In the genomic region with DNA sequence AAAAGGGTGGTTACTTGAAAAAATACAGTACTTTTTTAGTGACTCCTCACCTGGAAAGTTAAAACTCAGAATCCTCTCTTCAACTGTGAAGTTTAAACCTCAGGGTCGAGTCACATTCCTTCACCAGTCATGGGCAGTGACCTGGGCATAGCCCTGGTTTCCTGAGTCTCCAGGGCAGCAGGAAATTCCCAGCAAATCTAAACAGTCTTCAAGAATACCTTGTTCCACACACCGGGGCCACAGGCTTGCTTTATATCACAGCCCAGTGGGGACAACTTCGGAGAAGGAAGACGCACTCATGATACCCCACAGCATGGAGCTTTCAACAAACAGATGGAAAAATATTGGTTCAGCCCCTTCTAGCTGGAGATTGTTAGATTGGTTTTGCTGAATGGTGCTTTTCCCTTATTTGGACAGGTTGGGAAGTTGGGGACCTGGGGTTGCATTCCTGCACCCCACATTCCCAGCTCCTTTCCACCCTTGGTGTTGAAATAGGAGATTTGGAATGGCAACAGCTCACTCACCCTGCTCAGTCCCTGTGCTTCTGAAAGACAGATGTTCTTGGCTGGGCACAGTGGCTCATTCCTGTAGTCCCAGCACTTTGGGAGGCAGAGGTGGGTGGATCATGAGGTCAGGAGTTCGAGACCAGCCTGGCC, we compare ENCODE assay signal across 23 cellular contexts.
A peak's percentile ranks its signal among the peaks of the same experiment; 100 is the strongest.
DNase-seq lines count a peak whose midpoint lies in the region; ATAC-seq, FAIRE-seq and TF ChIP-seq lines count a peak whose summit lies in the region.
"Had no signal": no experiment of that assay in that cellular context is flagged by ENCODE, and none has a peak within 500 bp of the region (broad histone marks: within the 10 kb centered on the region; RNA-seq: fewer than 3 reads in every experiment).

No MANE protein-coding gene starts in this region.

- TF ChIP-seq POLR2A in HepG2 (IDR thresholded peaks at IDR 0.05; ENCODE audit: insufficient read depth in 1 of 2, low read depth in 2 of 2, low read length in 2 of 2) (no peak), right lobe of liver (IDR thresholded peaks at IDR 0.05) (no peak)

- no peak overlapping the region for H2BK120ac ChIP-seq in mesenchymal stem cell (ENCODE audit: low read depth, low read length)

- BruUV-seq in HepG2 (replicated peaks; lab: Mats Ljungman, UMichigan) = no TSS peak

- WGBS in HepG2 (ENCODE audit: low lambda C conversion rate) = 79% methylated on average over 5 of the region's 5 CpGs
- WGBS in right lobe of liver (ENCODE audit: insufficient coverage, low coverage, low lambda C conversion rate, missing lambda C conversion rate) = 60% methylated on average over 3 of the region's 5 CpGs
- 56% methylated on average over 3 of the region's 5 CpGs for WGBS in mesenchymal stem cell

- H4K91ac ChIP-seq in mesenchymal stem cell (ENCODE audit: low read length) = no peak overlapping the region

- POLR2A ChIA-PET in HepG2 (lab: Yijun Ruan, JAX) = interaction anchor here (1.5 kb wide), 1 partner anchor 10 kb away, joined by 4 read pairs; no protein-coding TSS in a partner anchor

- TF ChIP-seq EP300 in HepG2 (IDR thresholded peaks at IDR 0.05; ENCODE audit: low read depth in 2 of 2, low read length in 2 of 2) (no peak), HepG2 (CRISPR knock-in tag; IDR thresholded peaks at IDR 0.05; ENCODE audit: borderline replicate concordance) (no peak)

- H3K9ac ChIP-seq in HepG2 (ENCODE audit: insufficient read depth, low read depth, low read length) = no peak overlapping the region
- no peak overlapping the region for H3K9ac ChIP-seq in mesenchymal stem cell (ENCODE audit: low read length)
- H3K9ac ChIP-seq: parathyroid adenoma had no signal

- CTCF ChIA-PET in HepG2 (lab: Yijun Ruan, JAX; ENCODE audit: low intra/inter-chr PET ratio, low total read pairs) = no interaction called here

- H2BK5ac ChIP-seq in mesenchymal stem cell (ENCODE audit: low read depth, low read length, poor library complexity, severe bottlenecking) = peak overlapping the region; percentile 15

- H2BK15ac ChIP-seq in mesenchymal stem cell (ENCODE audit: low read depth, poor library complexity, severe bottlenecking) = no peak overlapping the region

- TF ChIP-seq CTCF in HepG2 (CRISPR knock-in tag; IDR thresholded peaks at IDR 0.05) = no peak
- TF ChIP-seq CTCF in right lobe of liver (IDR thresholded peaks at IDR 0.05) = no peak
- no peak for TF ChIP-seq CTCF in GM13977 (IDR thresholded peaks at IDR 0.05; ENCODE audit: extremely low read depth, insufficient read depth, missing control alignments)

- H2AK5ac ChIP-seq in mesenchymal stem cell (ENCODE audit: low read length, severe bottlenecking) = peak overlapping the region; percentile 5

- no peak overlapping the region for H3K18ac ChIP-seq in mesenchymal stem cell (ENCODE audit: low read depth in 1 of 2, low read length in 2 of 2)

- H2AFZ ChIP-seq in HepG2 (ENCODE audit: low read length) = no peak overlapping the region
- no peak overlapping the region for H2AFZ ChIP-seq in mesenchymal stem cell (ENCODE audit: low read depth, low read length)
- H2AFZ ChIP-seq: GM23338, parathyroid adenoma had no signal

- no peak overlapping the region for H3K23ac ChIP-seq in mesenchymal stem cell (ENCODE audit: low read length in 2 of 2)

- no peaks in the 10 kb centered on the region for H4K20me1 ChIP-seq in HepG2 (ENCODE audit: insufficient read depth, low read length)

- peaks cover 83% of the 10 kb centered on the region for H3K4me1 ChIP-seq in HepG2 (ENCODE audit: insufficient read depth, low read length)
- no peaks in the 10 kb centered on the region for H3K4me1 ChIP-seq in right lobe of liver
- H3K4me1 ChIP-seq in mesenchymal stem cell (ENCODE audit: control insufficient read depth, insufficient read depth, low read depth, low read length) = peaks cover 27% of the 10 kb centered on the region
- H3K4me1 ChIP-seq: parathyroid adenoma had no signal

- intact Hi-C loops in HepG2 (cut with micrococcal nuclease; ENCODE audit: unreplicated experiment) = loop anchor here (2.0 kb wide), 1 partner anchor 32 kb away; no protein-coding TSS in a partner anchor
- intact Hi-C loops in right lobe of liver (cut with DNase I) = loop anchor here in 1 of 2 donors (5.0 kb wide), 1 partner anchor 147 kb away; no protein-coding TSS in a partner anchor

- H3K9me3 ChIP-seq in HepG2 (ENCODE audit: low read length) = no peaks in the 10 kb centered on the region
- H3K9me3 ChIP-seq in right lobe of liver = no peaks in the 10 kb centered on the region
- no peaks in the 10 kb centered on the region for H3K9me3 ChIP-seq in mesenchymal stem cell (ENCODE audit: control insufficient read depth, low read length)

- no peak for FAIRE-seq in HepG2 (lab: Jason Lieb, UNC)
- FAIRE-seq: keratinocyte, small intestine had no signal

- H3K4me2 ChIP-seq in HepG2 (ENCODE audit: low read depth, low read length) (no peak overlapping the region), mesenchymal stem cell (ENCODE audit: low read length, poor library complexity, severe bottlenecking) (no peak overlapping the region)
- H3K4me2 ChIP-seq: GM23338 had no signal

- in situ Hi-C loops in HepG2 (cut with HindIII; ENCODE audit: extremely low pct_ligation_motif_present, low pct_unique_long_range_greater_than_20kb) = no loop called here
- in situ Hi-C loops in GM13977 (cut with MboI; ENCODE audit: low pct_unique_long_range_greater_than_20kb, low sequenced_read_pairs, unreplicated experiment) = no loop called here

- H3K79me2 ChIP-seq in HepG2 (ENCODE audit: insufficient read depth, low read length) = no peaks in the 10 kb centered on the region
- H3K79me2 ChIP-seq: parathyroid adenoma had no signal

- H3K14ac ChIP-seq in mesenchymal stem cell (ENCODE audit: low read length in 2 of 2) = no peak overlapping the region

- H3K79me1 ChIP-seq in mesenchymal stem cell (replicated peaks; ENCODE audit: low read length, poor library complexity, severe bottlenecking) = no peaks in the 10 kb centered on the region

- no peak overlapping the region for H3K4ac ChIP-seq in mesenchymal stem cell (ENCODE audit: low read depth in 1 of 2, low read length in 2 of 2)

- ATAC-seq in HepG2 (no peak), right lobe of liver (no peak), GM19035 (IDR thresholded peaks at IDR 0.05; ENCODE audit: unreplicated experiment) (no peak)
- ATAC-seq: CD8-positive, alpha-beta T cell; GM23338 had no signal

- no peak overlapping the region for H4K8ac ChIP-seq in mesenchymal stem cell (ENCODE audit: low read length)

- DNase-seq in HepG2 (ENCODE audit: low spot score) (no peak), right lobe of liver (no peak), dermis blood vessel endothelial cell (peak; percentile 90), mesenchymal stem cell (no peak), H7 (no peak), DMS153 (lab: John Stamatoyannopoulos, UW) (no peak), GM13977 (ENCODE audit: low spot score) (no peak)
- DNase-seq: activated CD4-positive, alpha-beta T cell treated with anti-CD3 and anti-CD28 coated beads for 1 hour; activated CD8-positive, alpha-beta memory T cell treated with anti-CD3 and anti-CD28 coated beads, Interleukin-2, amount 50 U/mL, for 48 hours; activated naive CD4-positive, alpha-beta T cell treated with anti-CD3 and anti-CD28 coated beads for 36 hours; CD8-positive, alpha-beta T cell; cortex of kidney; heart right ventricle; NCI-H146; NCI-H446 treated with DMSO at 0.1 percent for 48 hours; SIG-M5; small intestine; T-helper 2 cell had no signal

- no peak overlapping the region for H3K4me3 ChIP-seq in HepG2 (replicated peaks in 1 of 3; ENCODE audit: insufficient read depth in 1 of 3, low read depth in 2 of 3, low read length in 3 of 3)
- no peak overlapping the region for H3K4me3 ChIP-seq in right lobe of liver
- no peak overlapping the region for H3K4me3 ChIP-seq in mesenchymal stem cell (ENCODE audit: insufficient read depth in 1 of 2, low read depth in 1 of 2, low read length in 2 of 2)
- no peak overlapping the region for H3K4me3 ChIP-seq in H7 (ENCODE audit: insufficient read depth, low read depth, low read length)
- H3K4me3 ChIP-seq: GM23338, heart right ventricle, tibial nerve had no signal

- H3K27ac ChIP-seq in HepG2 (ENCODE audit: extremely low read length, insufficient read depth, low read length) = peak overlapping the region; percentile 0
- no peak overlapping the region for H3K27ac ChIP-seq in right lobe of liver
- peak overlapping the region; percentile 21 for H3K27ac ChIP-seq in mesenchymal stem cell (ENCODE audit: low read length, poor library complexity, severe bottlenecking)
- H3K27ac ChIP-seq: parathyroid adenoma had no signal

- H3K27me3 ChIP-seq in HepG2 (ENCODE audit: control insufficient read depth in 1 of 2, insufficient read depth in 2 of 2, low read length in 2 of 2) (no peaks in the 10 kb centered on the region), right lobe of liver (no peaks in the 10 kb centered on the region), mesenchymal stem cell (ENCODE audit: control insufficient read depth in 1 of 2, insufficient read depth in 1 of 2, low read length in 2 of 2) (no peaks in the 10 kb centered on the region), H7 (ENCODE audit: control insufficient read depth, insufficient read depth, low read length) (no peaks in the 10 kb centered on the region)
- H3K27me3 ChIP-seq: heart right ventricle, tibial nerve had no signal

- H2BK12ac ChIP-seq in mesenchymal stem cell (ENCODE audit: low read length in 2 of 2) = peak overlapping the region in 1 of 2 experiments; percentile 7

- no peak for TF ChIP-seq RAD21 in HepG2 (CRISPR knock-in tag; IDR thresholded peaks at IDR 0.05)

- H3K36me3 ChIP-seq in HepG2 (replicated peaks in 1 of 2; ENCODE audit: control insufficient read depth in 1 of 2, insufficient read depth in 2 of 2, low read length in 2 of 2) (no peaks in the 10 kb centered on the region), right lobe of liver (no peaks in the 10 kb centered on the region), mesenchymal stem cell (ENCODE audit: control insufficient read depth in 1 of 2, insufficient read depth in 2 of 2, low read depth in 1 of 2, low read length in 2 of 2) (peaks cover 0 to 6% of the 10 kb centered on the region in 2 experiments), H7 (replicated peaks; ENCODE audit: control insufficient read depth, insufficient read depth, low read length) (no peaks in the 10 kb centered on the region)
- H3K36me3 ChIP-seq: heart right ventricle, tibial nerve had no signal

TF ChIP-seq in HepG2, 621 proteins besides CTCF, POLR2A, EP300 and RAD21 (continues in another document):
- TF ChIP-seq ZNF33B (CRISPR knock-in tag; IDR thresholded peaks at IDR 0.05) (no peak), ZNF468 (CRISPR knock-in tag; IDR thresholded peaks at IDR 0.05) (no peak), ZMYM4 (CRISPR knock-in tag; IDR thresholded peaks at IDR 0.05) (no peak)
- TF ChIP-seq, protein P1, sequence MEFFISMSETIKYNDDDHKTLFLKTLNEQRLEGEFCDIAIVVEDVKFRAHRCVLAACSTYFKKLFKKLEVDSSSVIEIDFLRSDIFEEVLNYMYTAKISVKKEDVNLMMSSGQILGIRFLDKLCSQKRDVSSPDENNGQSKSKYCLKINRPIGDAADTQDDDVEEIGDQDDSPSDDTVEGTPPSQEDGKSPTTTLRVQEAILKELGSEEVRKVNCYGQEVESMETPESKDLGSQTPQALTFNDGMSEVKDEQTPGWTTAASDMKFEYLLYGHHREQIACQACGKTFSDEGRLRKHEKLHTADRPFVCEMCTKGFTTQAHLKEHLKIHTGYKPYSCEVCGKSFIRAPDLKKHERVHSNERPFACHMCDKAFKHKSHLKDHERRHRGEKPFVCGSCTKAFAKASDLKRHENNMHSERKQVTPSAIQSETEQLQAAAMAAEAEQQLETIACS (CRISPR knock-in tag; IDR thresholded peaks at IDR 0.05) = no peak

Comparison
In these comparisons a context has a peak if more than half of its experiments do, and no peak if none do; other contexts are left out.
1. H3K27ac ChIP-seq: peak in HepG2 (single experiment) and mesenchymal stem cell (single experiment); none in right lobe of liver (0 of 3).